ENCODE assay signal across 18 cellular contexts in genomic region chr2:128779301-128780095, GRCh38.
DNase-seq lines count a peak whose midpoint lies in the region; ATAC-seq and TF ChIP-seq lines count a peak whose summit lies in the region.
"Had no signal": no experiment of that assay in that cellular context is flagged by ENCODE, and none has a peak within 500 bp of the region (broad histone marks: within the 10 kb centered on the region; RNA-seq: fewer than 3 reads in every experiment).

No MANE protein-coding gene starts in this region.

- WGBS in upper lobe of left lung, 2 donors, result 86 to 92% methylated on average over 9 of the region's 9 CpGs

- no peaks in the 10 kb centered on the region for H3K9me3 Mint-ChIP-seq in MCF 10A (ENCODE audit: unreplicated experiment)

- CTCF ChIA-PET in MCF 10A (lab: Yijun Ruan, JAX), result interaction anchor here (0.7 kb wide), 1 partner anchor 9 kb away, joined by 3 read pairs; no protein-coding TSS in a partner anchor

- no peaks in the 10 kb centered on the region for H3K27me3 Mint-ChIP-seq in MCF 10A (ENCODE audit: insufficient read depth, unreplicated experiment)

- TF ChIP-seq POLR2A in upper lobe of left lung (IDR thresholded peaks at IDR 0.05), result no peak

- TF ChIP-seq CTCF in cardiac muscle cell (IDR thresholded peaks at IDR 0.05; ENCODE audit: low read depth, low read length) (no peak), coronary artery (IDR thresholded peaks at IDR 0.05) (no peak), upper lobe of left lung (IDR thresholded peaks at IDR 0.05) (no peak), MCF 10A (IDR thresholded peaks at IDR 0.05; ENCODE audit: unreplicated experiment) (no peak)

- no peaks in the 10 kb centered on the region for H3K4me1 Mint-ChIP-seq in MCF 10A (ENCODE audit: insufficient read depth, unreplicated experiment)

- intact Hi-C loops in left cardiac atrium (cut with DNase I) (no loop called here), MCF 10A (cut with micrococcal nuclease) (no loop called here)

- no peaks in the 10 kb centered on the region for H3K36me3 ChIP-seq in cardiac muscle cell
- H3K36me3 ChIP-seq in upper lobe of left lung, result no peaks in the 10 kb centered on the region

- H3K9me3 ChIP-seq in cardiac muscle cell (ENCODE audit: low read depth) (no peaks in the 10 kb centered on the region), upper lobe of left lung (no peaks in the 10 kb centered on the region)

- H3K36me3 Mint-ChIP-seq in MCF 10A (ENCODE audit: insufficient read depth, unreplicated experiment), result no peaks in the 10 kb centered on the region

- no peak for TF ChIP-seq EP300 in upper lobe of left lung (IDR thresholded peaks at IDR 0.05)

- H3K4me1 ChIP-seq in cardiac muscle cell (ENCODE audit: low read depth), result peaks cover 25% of the 10 kb centered on the region
- H3K4me1 ChIP-seq in upper lobe of left lung, result no peaks in the 10 kb centered on the region

- ATAC-seq in left cardiac atrium (no peak), upper lobe of left lung (ENCODE audit: low FRiP score in 2 of 2) (no peak), GM18867 (IDR thresholded peaks at IDR 0.05; ENCODE audit: unreplicated experiment) (no peak)
- ATAC-seq: GM12878 had no signal

- POLR2A ChIA-PET in MCF 10A (lab: Yijun Ruan, JAX), result no interaction called here

- H3K27me3 ChIP-seq in cardiac muscle cell (no peaks in the 10 kb centered on the region), upper lobe of left lung (no peaks in the 10 kb centered on the region)

- H3K27ac ChIP-seq in cardiac muscle cell (peak overlapping the region; percentile 22), coronary artery (no peak overlapping the region), upper lobe of left lung (no peak overlapping the region)
- H3K27ac ChIP-seq: KMS-11 had no signal

- H3K27ac Mint-ChIP-seq in MCF 10A (ENCODE audit: low read depth, unreplicated experiment), result no peak overlapping the region

- no peak overlapping the region for H3K4me3 Mint-ChIP-seq in MCF 10A (ENCODE audit: unreplicated experiment)

- peak in 1 of 2 donors; percentile 35 for DNase-seq in cardiac muscle cell (ENCODE audit: low read depth in 1 of 2, low spot score in 1 of 2)
- DNase-seq in left cardiac atrium, result no peak
- peak; percentile 49 for DNase-seq in coronary artery (ENCODE audit: low spot score)
- DNase-seq in mucosa of gallbladder (ENCODE audit: low spot score), result peak; percentile 7
- peak; percentile 9 to 45 for DNase-seq in upper lobe of left lung
- DNase-seq in MCF 10A (ENCODE audit: unreplicated experiment), result no peak
- DNase-seq in activated gamma-delta T cell treated with Interleukin-2 at 50 U/mL for 16 hours, result no peak
- DNase-seq: C1 segment of cervical spinal cord, GDM1, GOT3, NCI-H1048, NCI-H146, NCI-H2081, NCI-H510A, NCI-H82 had no signal

- H3K4me3 ChIP-seq in cardiac muscle cell, result no peak overlapping the region
- H3K4me3 ChIP-seq in coronary artery, result no peak overlapping the region
- H3K4me3 ChIP-seq in upper lobe of left lung, result no peak overlapping the region
- H3K4me3 ChIP-seq: GM12878 had no signal

- BruUV-seq in MCF 10A (replicated peaks; lab: Mats Ljungman, UMichigan), result no TSS peak

Comparison
In these comparisons a context has a peak if more than half of its experiments do, and no peak if none do; other contexts are left out.
1. DNase-seq: peak in coronary artery (single experiment), mucosa of gallbladder (single experiment) and upper lobe of left lung (2 of 2); none in left cardiac atrium (single experiment), MCF 10A (single experiment) and activated gamma-delta T cell treated with Interleukin-2 at 50 U/mL for 16 hours (single experiment).